1 cellular context compared by ENCODE assay signal in the genomic region with DNA sequence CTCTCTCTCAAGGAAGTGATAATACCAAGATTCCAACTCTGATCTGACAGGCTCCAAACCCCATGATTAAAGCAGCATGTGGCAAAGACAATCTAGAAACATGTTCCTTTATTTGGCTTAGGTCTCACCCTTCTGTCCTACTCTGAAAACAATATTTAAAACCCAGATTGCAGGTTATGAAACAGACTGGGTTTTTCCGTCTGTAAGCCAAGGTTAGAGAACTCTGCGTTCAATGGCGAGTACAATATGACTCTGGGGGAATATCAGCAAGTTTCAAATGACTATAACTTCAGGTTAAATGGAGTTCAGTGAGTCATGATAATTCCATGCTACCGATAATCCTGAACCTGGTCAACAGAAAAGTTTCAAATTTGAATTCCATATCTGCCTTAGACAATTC.
A peak's percentile ranks its signal among the peaks of the same experiment; 100 is the strongest.
TF ChIP-seq lines count a peak whose summit lies in the region.

No MANE protein-coding gene starts in this region.

TF ChIP-seq in GM12878, 131 proteins besides CTCF, POLR2A, EP300 and RAD21 (continues in another document):
- TF ChIP-seq POU2F2 (IDR thresholded peaks at IDR 0.05; ENCODE audit: borderline replicate concordance, low read depth, low read length) (no peak), RUNX3 (IDR thresholded peaks at IDR 0.05; ENCODE audit: low read length) (peak; percentile 63; the same call in 1 of the 2 replicates), BCLAF1 (IDR thresholded peaks at IDR 0.05) (no peak), CREM (IDR thresholded peaks at IDR 0.05; ENCODE audit: low read depth) (peak; percentile 51; the same call in 1 of the 2 replicates), RCOR1 (conservative IDR thresholded peaks at IDR 0.05; ENCODE audit: low read depth, low read length) (no peak), POLR2AphosphoS5 (IDR thresholded peaks at IDR 0.05; ENCODE audit: low read length) (no peak), STAT1 (conservative IDR thresholded peaks at IDR 0.05) (no peak), FOXM1 (IDR thresholded peaks at IDR 0.05; ENCODE audit: low read depth, low read length) (peak; percentile 81; the same call in 1 of the 2 replicates), GATAD2B (conservative IDR thresholded peaks at IDR 0.05; ENCODE audit: low read depth) (no peak), MEF2B (IDR thresholded peaks at IDR 0.05; ENCODE audit: partially characterized antibody, poor library complexity, severe bottlenecking) (no peak), PRDM15 (CRISPR knock-in tag; IDR thresholded peaks at IDR 0.05) (no peak), ZNF274 (IDR thresholded peaks at IDR 0.05; ENCODE audit: insufficient read depth, insufficient read length) (no peak), SRF (IDR thresholded peaks at IDR 0.05; ENCODE audit: low read depth in 2 of 2, low read length in 2 of 2) (no peak), SREBF2 (IDR thresholded peaks at IDR 0.05; ENCODE audit: low read length) (no peak), KLF5 (IDR thresholded peaks at IDR 0.05; ENCODE audit: partially characterized antibody) (no peak), CEBPB (IDR thresholded peaks at IDR 0.05; ENCODE audit: borderline replicate concordance in 1 of 2, low read depth in 2 of 2, low read length in 2 of 2) (no peak), TAF1 (IDR thresholded peaks at IDR 0.05; ENCODE audit: borderline replicate concordance, low read depth, low read length) (no peak), ZBED1 (IDR thresholded peaks at IDR 0.05; ENCODE audit: borderline replicate concordance) (no peak), SMC3 (IDR thresholded peaks at IDR 0.05; ENCODE audit: borderline replicate concordance, low read length) (no peak), ZNF207 (IDR thresholded peaks at IDR 0.05; ENCODE audit: borderline replicate concordance) (no peak), PAX5 (IDR thresholded peaks at IDR 0.05; ENCODE audit: borderline replicate concordance, low read depth, low read length) (no peak), BCL3 (IDR thresholded peaks at IDR 0.05; ENCODE audit: borderline replicate concordance, insufficient read depth, low read depth, low read length, poor library complexity, severe bottlenecking) (peak; percentile 27), KDM1A (IDR thresholded peaks at IDR 0.05; ENCODE audit: borderline replicate concordance) (no peak), FOXK2 (IDR thresholded peaks at IDR 0.05) (no peak), ZZZ3 (IDR thresholded peaks at IDR 0.05; ENCODE audit: control insufficient read depth, insufficient read length, low read depth) (no peak), CHD1 (IDR thresholded peaks at IDR 0.05; ENCODE audit: low read depth, low read length) (no peak), NFIC (IDR thresholded peaks at IDR 0.05; ENCODE audit: low read depth, low read length) (peak; percentile 88; the same call in 1 of the 2 replicates), EGR1 (IDR thresholded peaks at IDR 0.05; ENCODE audit: borderline replicate concordance in 1 of 2, low read depth in 2 of 2, low read length in 2 of 2) (no peak), NR2F1 (conservative IDR thresholded peaks at IDR 0.05) (peak; percentile 32; the same call in 1 of the 2 replicates), SUPT20H (IDR thresholded peaks at IDR 0.05; ENCODE audit: borderline replicate concordance, control insufficient read depth, low read depth, low read length) (no peak), ASH2L (IDR thresholded peaks at IDR 0.05; ENCODE audit: borderline replicate concordance, low read depth) (no peak), SP1 (IDR thresholded peaks at IDR 0.05; ENCODE audit: low read depth, low read length) (no peak), MTA2 (IDR thresholded peaks at IDR 0.05; ENCODE audit: low read depth) (0 out of 2 replicates have a peak, but pooled peaks have one; percentile 41), BHLHE40 (IDR thresholded peaks at IDR 0.05; ENCODE audit: borderline replicate concordance in 1 of 2, low read depth in 2 of 2, low read length in 1 of 2) (no peak), NBN (IDR thresholded peaks at IDR 0.05) (no peak), KAT2A (conservative IDR thresholded peaks at IDR 0.05; ENCODE audit: control insufficient read depth, low read depth, low read length) (no peak), NRF1 (conservative IDR thresholded peaks at IDR 0.05; ENCODE audit: low read depth, low read length) (no peak), CBFB (IDR thresholded peaks at IDR 0.05; ENCODE audit: low read depth) (no peak), IRF4 (IDR thresholded peaks at IDR 0.05; ENCODE audit: low read depth, low read length) (peak; percentile 58; the same call in 1 of the 2 replicates), ETV6 (conservative IDR thresholded peaks at IDR 0.05 in 1 of 2, IDR thresholded peaks at IDR 0.05 in 1 of 2; ENCODE audit: borderline replicate concordance in 1 of 2, low read depth in 1 of 2) (no peak), MTA3 (IDR thresholded peaks at IDR 0.05; ENCODE audit: borderline replicate concordance, low read length) (no peak)
- TF ChIP-seq, protein P1, sequence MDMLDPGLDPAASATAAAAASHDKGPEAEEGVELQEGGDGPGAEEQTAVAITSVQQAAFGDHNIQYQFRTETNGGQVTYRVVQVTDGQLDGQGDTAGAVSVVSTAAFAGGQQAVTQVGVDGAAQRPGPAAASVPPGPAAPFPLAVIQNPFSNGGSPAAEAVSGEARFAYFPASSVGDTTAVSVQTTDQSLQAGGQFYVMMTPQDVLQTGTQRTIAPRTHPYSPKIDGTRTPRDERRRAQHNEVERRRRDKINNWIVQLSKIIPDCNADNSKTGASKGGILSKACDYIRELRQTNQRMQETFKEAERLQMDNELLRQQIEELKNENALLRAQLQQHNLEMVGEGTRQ (IDR thresholded peaks at IDR 0.05; ENCODE audit: borderline replicate concordance, low read depth, low read length): no peak
- TF ChIP-seq, protein P2, sequence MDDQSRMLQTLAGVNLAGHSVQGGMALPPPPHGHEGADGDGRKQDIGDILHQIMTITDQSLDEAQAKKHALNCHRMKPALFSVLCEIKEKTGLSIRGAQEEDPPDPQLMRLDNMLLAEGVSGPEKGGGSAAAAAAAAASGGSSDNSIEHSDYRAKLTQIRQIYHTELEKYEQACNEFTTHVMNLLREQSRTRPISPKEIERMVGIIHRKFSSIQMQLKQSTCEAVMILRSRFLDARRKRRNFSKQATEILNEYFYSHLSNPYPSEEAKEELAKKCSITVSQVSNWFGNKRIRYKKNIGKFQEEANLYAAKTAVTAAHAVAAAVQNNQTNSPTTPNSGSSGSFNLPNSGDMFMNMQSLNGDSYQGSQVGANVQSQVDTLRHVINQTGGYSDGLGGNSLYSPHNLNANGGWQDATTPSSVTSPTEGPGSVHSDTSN (IDR thresholded peaks at IDR 0.05; ENCODE audit: insufficient replicate concordance, low read depth, low read length): no peak
- TF ChIP-seq, protein P3, sequence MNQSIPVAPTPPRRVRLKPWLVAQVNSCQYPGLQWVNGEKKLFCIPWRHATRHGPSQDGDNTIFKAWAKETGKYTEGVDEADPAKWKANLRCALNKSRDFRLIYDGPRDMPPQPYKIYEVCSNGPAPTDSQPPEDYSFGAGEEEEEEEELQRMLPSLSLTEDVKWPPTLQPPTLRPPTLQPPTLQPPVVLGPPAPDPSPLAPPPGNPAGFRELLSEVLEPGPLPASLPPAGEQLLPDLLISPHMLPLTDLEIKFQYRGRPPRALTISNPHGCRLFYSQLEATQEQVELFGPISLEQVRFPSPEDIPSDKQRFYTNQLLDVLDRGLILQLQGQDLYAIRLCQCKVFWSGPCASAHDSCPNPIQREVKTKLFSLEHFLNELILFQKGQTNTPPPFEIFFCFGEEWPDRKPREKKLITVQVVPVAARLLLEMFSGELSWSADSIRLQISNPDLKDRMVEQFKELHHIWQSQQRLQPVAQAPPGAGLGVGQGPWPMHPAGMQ (IDR thresholded peaks at IDR 0.05; ENCODE audit: borderline replicate concordance): no peak
- TF ChIP-seq, protein P4, sequence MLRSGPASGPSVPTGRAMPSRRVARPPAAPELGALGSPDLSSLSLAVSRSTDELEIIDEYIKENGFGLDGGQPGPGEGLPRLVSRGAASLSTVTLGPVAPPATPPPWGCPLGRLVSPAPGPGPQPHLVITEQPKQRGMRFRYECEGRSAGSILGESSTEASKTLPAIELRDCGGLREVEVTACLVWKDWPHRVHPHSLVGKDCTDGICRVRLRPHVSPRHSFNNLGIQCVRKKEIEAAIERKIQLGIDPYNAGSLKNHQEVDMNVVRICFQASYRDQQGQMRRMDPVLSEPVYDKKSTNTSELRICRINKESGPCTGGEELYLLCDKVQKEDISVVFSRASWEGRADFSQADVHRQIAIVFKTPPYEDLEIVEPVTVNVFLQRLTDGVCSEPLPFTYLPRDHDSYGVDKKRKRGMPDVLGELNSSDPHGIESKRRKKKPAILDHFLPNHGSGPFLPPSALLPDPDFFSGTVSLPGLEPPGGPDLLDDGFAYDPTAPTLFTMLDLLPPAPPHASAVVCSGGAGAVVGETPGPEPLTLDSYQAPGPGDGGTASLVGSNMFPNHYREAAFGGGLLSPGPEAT (IDR thresholded peaks at IDR 0.05; ENCODE audit: low read depth): peak; percentile 48; the same call in 1 of the 2 replicates
- TF ChIP-seq, protein P5, sequence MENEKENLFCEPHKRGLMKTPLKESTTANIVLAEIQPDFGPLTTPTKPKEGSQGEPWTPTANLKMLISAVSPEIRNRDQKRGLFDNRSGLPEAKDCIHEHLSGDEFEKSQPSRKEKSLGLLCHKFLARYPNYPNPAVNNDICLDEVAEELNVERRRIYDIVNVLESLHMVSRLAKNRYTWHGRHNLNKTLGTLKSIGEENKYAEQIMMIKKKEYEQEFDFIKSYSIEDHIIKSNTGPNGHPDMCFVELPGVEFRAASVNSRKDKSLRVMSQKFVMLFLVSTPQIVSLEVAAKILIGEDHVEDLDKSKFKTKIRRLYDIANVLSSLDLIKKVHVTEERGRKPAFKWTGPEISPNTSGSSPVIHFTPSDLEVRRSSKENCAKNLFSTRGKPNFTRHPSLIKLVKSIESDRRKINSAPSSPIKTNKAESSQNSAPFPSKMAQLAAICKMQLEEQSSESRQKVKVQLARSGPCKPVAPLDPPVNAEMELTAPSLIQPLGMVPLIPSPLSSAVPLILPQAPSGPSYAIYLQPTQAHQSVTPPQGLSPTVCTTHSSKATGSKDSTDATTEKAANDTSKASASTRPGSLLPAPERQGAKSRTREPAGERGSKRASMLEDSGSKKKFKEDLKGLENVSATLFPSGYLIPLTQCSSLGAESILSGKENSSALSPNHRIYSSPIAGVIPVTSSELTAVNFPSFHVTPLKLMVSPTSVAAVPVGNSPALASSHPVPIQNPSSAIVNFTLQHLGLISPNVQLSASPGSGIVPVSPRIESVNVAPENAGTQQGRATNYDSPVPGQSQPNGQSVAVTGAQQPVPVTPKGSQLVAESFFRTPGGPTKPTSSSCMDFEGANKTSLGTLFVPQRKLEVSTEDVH (IDR thresholded peaks at IDR 0.05; ENCODE audit: low read depth, partially characterized antibody): no peak
